1 cellular context compared by ENCODE assay signal in genomic region chr2:134406716-134407115, GRCh38.
TF ChIP-seq lines count a peak whose summit lies in the region.

No MANE protein-coding gene starts in this region.

TF ChIP-seq in IMR-90, 13 proteins besides CTCF, POLR2A, EP300 and RAD21:
- no peak for TF ChIP-seq RFX5 (IDR thresholded peaks at IDR 0.05; ENCODE audit: low read depth, low read length)
- TF ChIP-seq BHLHE40 (IDR thresholded peaks at IDR 0.05; ENCODE audit: low read depth, low read length), result no peak
- no peak for TF ChIP-seq FOS (IDR thresholded peaks at IDR 0.05; ENCODE audit: low read depth, low read length)
- TF ChIP-seq MXI1 (IDR thresholded peaks at IDR 0.05; ENCODE audit: borderline replicate concordance, low read depth, low read length), result no peak
- TF ChIP-seq USF2 (IDR thresholded peaks at IDR 0.05; ENCODE audit: low read depth, low read length), result no peak
- no peak for TF ChIP-seq MAFK (IDR thresholded peaks at IDR 0.05; ENCODE audit: low read depth, low read length)
- no peak for TF ChIP-seq SMC3 (IDR thresholded peaks at IDR 0.05; ENCODE audit: low read depth, low read length)
- TF ChIP-seq MAZ (IDR thresholded peaks at IDR 0.05; ENCODE audit: borderline replicate concordance, low read depth, low read length), result no peak
- TF ChIP-seq ELK1 (IDR thresholded peaks at IDR 0.05; ENCODE audit: borderline replicate concordance, low read depth, low read length), result no peak
- no peak for TF ChIP-seq NFE2L2 (IDR thresholded peaks at IDR 0.05; ENCODE audit: low read depth, low read length)
- TF ChIP-seq RCOR1 (IDR thresholded peaks at IDR 0.05; ENCODE audit: insufficient replicate concordance, low read length), result no peak
- TF ChIP-seq CEBPB (IDR thresholded peaks at IDR 0.05; ENCODE audit: low read depth, low read length), result no peak
- no peak for TF ChIP-seq CHD1 (IDR thresholded peaks at IDR 0.05; ENCODE audit: low read depth, low read length)
